20 cellular contexts compared by ENCODE assay signal in the genomic region with DNA sequence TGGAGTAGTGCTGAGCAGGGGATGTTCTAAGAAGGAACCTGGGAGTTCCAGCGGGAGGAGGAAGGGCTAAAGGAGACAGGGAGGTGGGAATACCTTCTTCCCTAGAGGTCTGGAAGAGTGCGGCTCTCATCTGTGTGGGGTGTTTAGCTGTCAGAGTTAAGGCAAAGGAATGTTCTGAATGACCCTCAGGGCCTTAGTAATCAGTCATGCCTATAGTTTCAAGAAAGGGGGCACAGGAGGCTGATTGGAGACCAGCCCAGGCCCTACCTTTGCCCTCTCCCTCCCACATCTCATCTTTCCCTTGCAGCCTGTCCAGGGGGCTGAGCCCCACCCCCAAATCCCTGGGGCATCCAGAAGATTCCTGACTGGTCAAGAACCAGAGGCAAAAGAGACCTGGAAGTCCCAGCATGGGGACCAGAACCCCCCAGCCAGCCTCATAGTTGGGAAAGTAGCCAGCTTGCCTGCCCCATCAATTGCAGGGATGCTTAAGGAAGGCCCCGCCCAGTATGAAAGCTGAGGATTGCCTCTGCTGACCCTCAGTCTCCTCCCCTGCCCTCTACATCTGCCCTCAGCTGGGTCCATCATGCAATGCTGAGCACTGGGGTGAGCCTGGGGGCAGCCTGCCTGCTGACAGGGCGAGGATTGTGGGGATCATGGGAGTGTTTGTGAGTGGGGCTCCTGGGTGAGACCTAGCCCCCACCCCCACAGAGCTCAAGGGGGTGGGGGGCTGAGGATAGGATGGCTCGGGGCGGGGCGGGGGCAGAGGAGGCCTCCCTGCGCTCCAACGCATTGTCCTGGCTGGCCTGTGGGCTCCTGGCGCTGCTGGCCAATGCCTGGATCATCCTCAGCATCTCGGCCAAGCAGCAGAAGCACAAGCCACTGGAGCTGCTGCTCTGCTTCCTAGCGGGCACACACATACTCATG. TPM values are rescaled to one million over a fixed set of nuclear protein-coding genes. Genes with fewer than 3 reads are reported as not detected.
DNase-seq lines count a peak whose midpoint lies in the region; ATAC-seq and TF ChIP-seq lines count a peak whose summit lies in the region.
"Had no signal": no experiment of that assay in that cellular context is flagged by ENCODE, and none has a peak within 500 bp of the region (broad histone marks: within the 10 kb centered on the region; RNA-seq: fewer than 3 reads in every experiment).

No MANE protein-coding gene starts in this region.

- ATAC-seq in HCT116, result no peak
- no peak for ATAC-seq in left lung
- no peak for ATAC-seq in HG03025 (IDR thresholded peaks at IDR 0.05; ENCODE audit: low FRiP score, unreplicated experiment)
- ATAC-seq in activated CD8-positive, alpha-beta memory T cell treated with anti-CD3 and anti-CD28 coated beads, Interleukin-2, amount 10 ng/mL, durations not matched to agents 7 days and 5 days, result no peak
- ATAC-seq: body of pancreas, heart right ventricle, mucosa of descending colon had no signal

- peaks cover 66% of the 10 kb centered on the region for H3K27me3 Mint-ChIP-seq in activated CD8-positive, alpha-beta memory T cell treated with anti-CD3 and anti-CD28 coated beads, Interleukin-2, amount 10 ng/mL, durations not matched to agents 7 days and 5 days

- intact Hi-C loops in HCT116 (cut with micrococcal nuclease) (no loop called here), dorsolateral prefrontal cortex (cut with DNase I) (loop anchor here in 1 of 2 donors (1.0 kb wide), 1 partner anchor 70 kb away; a partner anchor contains a TSS), left lung (cut with DNase I) (no loop called here)

- no TSS peak for BruUV-seq in HCT116 (replicated peaks; lab: Mats Ljungman, UMichigan)

- H3K27ac ChIP-seq in HCT116 (ENCODE audit: low read depth, low read length), result no peak overlapping the region
- H3K27ac ChIP-seq in dorsolateral prefrontal cortex, result peak overlapping the region in 50 of 59 donors; percentile 2 to 98 (median 86)
- H3K27ac ChIP-seq in osteoblast (ENCODE audit: low read depth, low read length), result no peak overlapping the region
- H3K27ac ChIP-seq in left lung, result no peak overlapping the region
- H3K27ac ChIP-seq: body of pancreas, heart right ventricle, Peyer's patch, SK-N-MC, testis had no signal

- H3K79me2 ChIP-seq in HCT116 (ENCODE audit: insufficient read depth, low read length), result peaks cover 13% of the 10 kb centered on the region
- peaks cover 9% of the 10 kb centered on the region for H3K79me2 ChIP-seq in osteoblast (ENCODE audit: insufficient read depth, low read length)

- no peak overlapping the region for H3K4me3 Mint-ChIP-seq in activated CD8-positive, alpha-beta memory T cell treated with anti-CD3 and anti-CD28 coated beads, Interleukin-2, amount 10 ng/mL, durations not matched to agents 7 days and 5 days
- H3K4me3 Mint-ChIP-seq: activated naive CD4-positive, alpha-beta T cell treated with anti-CD3 and anti-CD28 coated beads, Interleukin-2, amount 10 ng/mL, durations not matched to agents 7 days and 5 days had no signal

- TF ChIP-seq CTCF in HCT116 (IDR thresholded peaks at IDR 0.05 in 2 of 3, conservative IDR thresholded peaks at IDR 0.05 in 1 of 3; ENCODE audit: borderline replicate concordance in 1 of 3, insufficient read depth in 1 of 3, low read depth in 2 of 3, low read length in 2 of 3) (no peak), dorsolateral prefrontal cortex (IDR thresholded peaks at IDR 0.05 in 54 of 56, conservative IDR thresholded peaks at IDR 0.05 in 2 of 56; ENCODE audit: low read depth in 1 of 56, partially characterized antibody in 56 of 56) (no peak), osteoblast (IDR thresholded peaks at IDR 0.05; ENCODE audit: extremely low read depth, low read depth, low read length) (no peak), left lung (IDR thresholded peaks at IDR 0.05) (no peak)

- H3K4me1 Mint-ChIP-seq in activated CD8-positive, alpha-beta memory T cell treated with anti-CD3 and anti-CD28 coated beads, Interleukin-2, amount 10 ng/mL, durations not matched to agents 7 days and 5 days, result peaks cover 21% of the 10 kb centered on the region

- no peaks in the 10 kb centered on the region for H3K9me2 ChIP-seq in HCT116 (ENCODE audit: insufficient read depth)

- TF ChIP-seq POLR2A in HCT116 (IDR thresholded peaks at IDR 0.05; ENCODE audit: borderline replicate concordance, extremely low read depth, insufficient read depth, insufficient read length), result peak; percentile 28

- no peaks in the 10 kb centered on the region for H3K9me3 ChIP-seq in HCT116 (ENCODE audit: control insufficient read depth in 1 of 2, insufficient read depth in 1 of 2, low read depth in 1 of 2, low read length in 2 of 2)
- no peaks in the 10 kb centered on the region for H3K9me3 ChIP-seq in osteoblast (ENCODE audit: low read depth, low read length)
- H3K9me3 ChIP-seq in left lung, result no peaks in the 10 kb centered on the region
- H3K9me3 ChIP-seq: body of pancreas, heart right ventricle, mucosa of descending colon, Peyer's patch, testis had no signal

- no peak for DNase-seq in HCT116 (ENCODE audit: low read depth, low spot score)
- peak in 1 of 10 donors; percentile 11 for DNase-seq in dorsolateral prefrontal cortex
- peak; percentile 77 for DNase-seq in osteoblast (ENCODE audit: insufficient read length, low spot score, missing footprints)
- DNase-seq in left lung, result no peak
- DNase-seq in activated CD8-positive, alpha-beta memory T cell treated with anti-CD3 and anti-CD28 coated beads, Interleukin-2, amount 10 ng/mL, durations not matched to agents 7 days and 5 days, result no peak
- DNase-seq: activated CD4-positive, alpha-beta T cell treated with anti-CD3 and anti-CD28 coated beads for 4 hours; activated naive CD4-positive, alpha-beta T cell treated with anti-CD3 and anti-CD28 coated beads, Interleukin-2, amount 10 ng/mL, durations not matched to agents 7 days and 5 days; Calu3; GOT3; heart right ventricle; kidney glomerular epithelial cell; NCI-H1417 treated with DMSO at 0.1 percent for 48 hours; stimulated activated CD4-positive, alpha-beta T cell treated with anti-CD3 and anti-CD28 coated beads, Interleukin-2, amount 100 ng/mL, for 48 hours; T1000; testis had no signal

- H3K36me3 ChIP-seq in HCT116 (ENCODE audit: control insufficient read depth in 1 of 2, insufficient read depth in 2 of 2, low read length in 2 of 2) (no peaks in the 10 kb centered on the region), osteoblast (ENCODE audit: insufficient read depth, low read length) (no peaks in the 10 kb centered on the region), left lung (no peaks in the 10 kb centered on the region)
- H3K36me3 ChIP-seq: Peyer's patch had no signal

- CTCF ChIA-PET in HCT116 (lab: Charles Lee), result interaction anchor here (1.3 to 2.8 kb wide), 3 partner anchors 11 to 70 kb away, joined by 5 to 10 read pairs (median 10); a partner anchor contains a TSS
- CTCF ChIA-PET in activated CD8-positive, alpha-beta memory T cell treated with anti-CD3 and anti-CD28 coated beads, Interleukin-2, amount 10 ng/mL, durations not matched to agents 7 days and 5 days (lab: Charles Lee), result interaction anchor here (0.9 to 10.4 kb wide), 6 partner anchors 14 to 93 kb away, joined by 3 to 120 read pairs (median 39); a partner anchor contains a TSS

- H3K4me3 ChIP-seq in HCT116 (replicated peaks in 1 of 2; ENCODE audit: low read depth in 1 of 2, low read length in 2 of 2), result no peak overlapping the region
- peak overlapping the region in 57 of 59 donors; percentile 10 to 81 (median 67) for H3K4me3 ChIP-seq in dorsolateral prefrontal cortex
- H3K4me3 ChIP-seq in osteoblast (ENCODE audit: insufficient read depth, low read length), result no peak overlapping the region
- no peak overlapping the region for H3K4me3 ChIP-seq in left lung
- H3K4me3 ChIP-seq: body of pancreas, mucosa of descending colon, Peyer's patch, testis had no signal

- no peak overlapping the region for H3K27ac Mint-ChIP-seq in activated CD8-positive, alpha-beta memory T cell treated with anti-CD3 and anti-CD28 coated beads, Interleukin-2, amount 10 ng/mL, durations not matched to agents 7 days and 5 days
- H3K27ac Mint-ChIP-seq: activated naive CD4-positive, alpha-beta T cell treated with anti-CD3 and anti-CD28 coated beads, Interleukin-2, amount 10 ng/mL, durations not matched to agents 7 days and 5 days had no signal

- H3K27me3 ChIP-seq in HCT116 (ENCODE audit: insufficient read depth, low read length) (peaks cover 6% of the 10 kb centered on the region; the same call in 1 of the 2 replicates), dorsolateral prefrontal cortex (peaks cover 0 to 6% (median 0%) of the 10 kb centered on the region in 45 donors), osteoblast (ENCODE audit: insufficient read depth, low read length) (peaks cover 9% of the 10 kb centered on the region), left lung (peaks cover 0 to 70% of the 10 kb centered on the region in 2 donors)
- H3K27me3 ChIP-seq: Peyer's patch, testis had no signal

- TF ChIP-seq RAD21 in HCT116 (IDR thresholded peaks at IDR 0.05; ENCODE audit: low read depth), result no peak

- no peaks in the 10 kb centered on the region for H3K36me3 Mint-ChIP-seq in activated CD8-positive, alpha-beta memory T cell treated with anti-CD3 and anti-CD28 coated beads, Interleukin-2, amount 10 ng/mL, durations not matched to agents 7 days and 5 days

- H3K4me2 ChIP-seq in HCT116 (ENCODE audit: low read length), result no peak overlapping the region
- H3K4me2 ChIP-seq in osteoblast (ENCODE audit: insufficient read depth, low read length), result no peak overlapping the region

- H3K9me3 Mint-ChIP-seq in activated CD8-positive, alpha-beta memory T cell treated with anti-CD3 and anti-CD28 coated beads, Interleukin-2, amount 10 ng/mL, durations not matched to agents 7 days and 5 days (ENCODE audit: low read depth), result no peaks in the 10 kb centered on the region
- H3K9me3 Mint-ChIP-seq: activated naive CD4-positive, alpha-beta T cell treated with anti-CD3 and anti-CD28 coated beads, Interleukin-2, amount 10 ng/mL, durations not matched to agents 7 days and 5 days had no signal

- H3K4me1 ChIP-seq in HCT116 (ENCODE audit: control insufficient read depth in 1 of 2, insufficient read depth in 2 of 2, low read length in 2 of 2), result peaks cover 20 to 47% of the 10 kb centered on the region in 2 experiments
- H3K4me1 ChIP-seq in osteoblast (ENCODE audit: insufficient read depth, low read length), result peaks cover 17% of the 10 kb centered on the region
- peaks cover 9 to 35% of the 10 kb centered on the region in 2 donors for H3K4me1 ChIP-seq in left lung

- POLR2A ChIA-PET in HCT116 (lab: Charles Lee), result no interaction called here

- no peak overlapping the region for H3K9ac ChIP-seq in HCT116 (ENCODE audit: low read length)

- H2AFZ ChIP-seq in HCT116 (ENCODE audit: low read depth, low read length, poor library complexity, severe bottlenecking), result no peak overlapping the region
- H2AFZ ChIP-seq in osteoblast (ENCODE audit: low read length), result no peak overlapping the region

- RAD21 ChIA-PET in HCT116 (lab: Charles Lee; ENCODE audit: low non-redundant PET in 1 of 2, low total read pairs in 2 of 2, uncharacterized antibody in 2 of 2, unreplicated experiment in 2 of 2), result no interaction called here

- H4K20me1 ChIP-seq in HCT116 (ENCODE audit: insufficient read depth) (no peaks in the 10 kb centered on the region), osteoblast (ENCODE audit: insufficient read depth, low read length) (peaks cover 7% of the 10 kb centered on the region)

RNA-seq across cellular contexts. Expression of a gene that starts 1.8 kb away (rescaled TPM):
- total RNA-seq in HCT116 (2021; ENCODE audit: unreplicated experiment), result 2.3 TPM
- polyA plus RNA-seq in HCT116 (2012), result 2.8 and 2.9 TPM in 2 replicates
- total RNA-seq in dorsolateral prefrontal cortex, result 100 to 1,000 TPM in 117 of 120 experiments, 10 to 100 TPM in 3; 49.5 to 245 (median 167) TPM
- 1.4 and 5.0 TPM in 2 replicates for total RNA-seq in osteoblast
- 10 to 100 TPM; 12.7 to 13.7 TPM for total RNA-seq in left lung
- total RNA-seq in activated CD8-positive, alpha-beta memory T cell treated with anti-CD3 and anti-CD28 coated beads, Interleukin-2, amount 10 ng/mL, durations not matched to agents 7 days and 5 days, result under 1 TPM in 1 of 2 experiments, not detected in 1; 0.82 TPM
- total RNA-seq: Calu3 had no signal

RNA-seq across cellular contexts. Expression of a gene that starts 4.8 kb away (rescaled TPM):
- total RNA-seq in HCT116 (2021; ENCODE audit: unreplicated experiment), result 32.2 TPM
- 24.3 and 25.5 TPM in 2 replicates for polyA plus RNA-seq in HCT116 (2012)
- total RNA-seq in dorsolateral prefrontal cortex, result 10 to 100 TPM; 14.2 to 61.4 (median 29.3) TPM
- total RNA-seq in osteoblast, result 108 and 130 TPM in 2 replicates
- 10 to 100 TPM; 18.2 to 33.6 TPM for total RNA-seq in left lung
- total RNA-seq in activated CD8-positive, alpha-beta memory T cell treated with anti-CD3 and anti-CD28 coated beads, Interleukin-2, amount 10 ng/mL, durations not matched to agents 7 days and 5 days, result under 1 TPM; 0.23 to 0.99 TPM

RNA-seq across cellular contexts. Expression of a gene that starts 17.3 kb away (rescaled TPM):
- total RNA-seq in HCT116 (2021; ENCODE audit: unreplicated experiment) (8.7 TPM), dorsolateral prefrontal cortex (10 to 100 TPM in 110 of 120 experiments, 1 to 10 TPM in 10; 6.0 to 46.0 (median 17.9) TPM), osteoblast (1.4 and 2.7 TPM in 2 replicates), left lung (1 to 10 TPM; 2.0 to 3.3 TPM)
- polyA plus RNA-seq in HCT116 (2012), result 8.5 and 9.8 TPM in 2 replicates
- under 1 TPM in 1 of 2 experiments, not detected in 1; 0.12 TPM for total RNA-seq in activated CD8-positive, alpha-beta memory T cell treated with anti-CD3 and anti-CD28 coated beads, Interleukin-2, amount 10 ng/mL, durations not matched to agents 7 days and 5 days
- total RNA-seq: Calu3 had no signal

RNA-seq across cellular contexts. Expression of a gene that starts 27.7 kb away (rescaled TPM):
- 63.0 TPM for total RNA-seq in HCT116 (2021; ENCODE audit: unreplicated experiment)
- polyA plus RNA-seq in HCT116 (2012), result 72.5 and 92.7 TPM in 2 replicates
- total RNA-seq in dorsolateral prefrontal cortex, result 1 to 10 TPM in 109 of 120 experiments, under 1 TPM in 11; 0.58 to 4.1 (median 1.9) TPM
- total RNA-seq in osteoblast, result 4.0 and 5.0 TPM in 2 replicates
- total RNA-seq in left lung, result 1 to 10 TPM; 2.0 to 7.7 TPM
- 100 to 1,000 TPM in 1 of 2 experiments, 10 to 100 TPM in 1; 89.1 to 125 TPM for total RNA-seq in activated CD8-positive, alpha-beta memory T cell treated with anti-CD3 and anti-CD28 coated beads, Interleukin-2, amount 10 ng/mL, durations not matched to agents 7 days and 5 days

RNA-seq across cellular contexts. Expression of a gene that starts 28.5 kb away (rescaled TPM):
- 175 TPM for total RNA-seq in HCT116 (2021; ENCODE audit: unreplicated experiment)
- polyA plus RNA-seq in HCT116 (2012), result 76.8 and 88.7 TPM in 2 replicates
- total RNA-seq in dorsolateral prefrontal cortex, result 100 to 1,000 TPM in 113 of 120 experiments, 10 to 100 TPM in 7; 77.3 to 191 (median 146) TPM
- 65.7 and 77.1 TPM in 2 replicates for total RNA-seq in osteoblast
- total RNA-seq in left lung, result 10 to 100 TPM; 80.2 to 90.2 TPM
- 100 to 1,000 TPM in 1 of 2 experiments, 10 to 100 TPM in 1; 98.8 to 129 TPM for total RNA-seq in activated CD8-positive, alpha-beta memory T cell treated with anti-CD3 and anti-CD28 coated beads, Interleukin-2, amount 10 ng/mL, durations not matched to agents 7 days and 5 days

Comparison
In these comparisons a context has a peak if more than half of its experiments do, and no peak if none do; other contexts are left out.
1. H3K27ac ChIP-seq: peak in dorsolateral prefrontal cortex (50 of 59); none in HCT116 (single experiment), osteoblast (single experiment) and left lung (0 of 2).
2. H3K4me3 ChIP-seq: peak in dorsolateral prefrontal cortex (57 of 59); none in HCT116 (0 of 2), osteoblast (single experiment) and left lung (0 of 2).
3. RNA of a gene that starts 4.8 kb away (total RNA-seq): 108 to 130 TPM in osteoblast, 18.2 to 33.6 TPM in left lung, 32.2 TPM in HCT116 (single experiment) and 14.2 to 61.4 TPM in dorsolateral prefrontal cortex; 0.23 to 0.99 TPM in activated CD8-positive, alpha-beta memory T cell treated with anti-CD3 and anti-CD28 coated beads, Interleukin-2, amount 10 ng/mL, durations not matched to agents 7 days and 5 days; every median in the first group is over 4 times any median in the second.